2 cellular contexts compared by ENCODE assay signal in the genomic region with DNA sequence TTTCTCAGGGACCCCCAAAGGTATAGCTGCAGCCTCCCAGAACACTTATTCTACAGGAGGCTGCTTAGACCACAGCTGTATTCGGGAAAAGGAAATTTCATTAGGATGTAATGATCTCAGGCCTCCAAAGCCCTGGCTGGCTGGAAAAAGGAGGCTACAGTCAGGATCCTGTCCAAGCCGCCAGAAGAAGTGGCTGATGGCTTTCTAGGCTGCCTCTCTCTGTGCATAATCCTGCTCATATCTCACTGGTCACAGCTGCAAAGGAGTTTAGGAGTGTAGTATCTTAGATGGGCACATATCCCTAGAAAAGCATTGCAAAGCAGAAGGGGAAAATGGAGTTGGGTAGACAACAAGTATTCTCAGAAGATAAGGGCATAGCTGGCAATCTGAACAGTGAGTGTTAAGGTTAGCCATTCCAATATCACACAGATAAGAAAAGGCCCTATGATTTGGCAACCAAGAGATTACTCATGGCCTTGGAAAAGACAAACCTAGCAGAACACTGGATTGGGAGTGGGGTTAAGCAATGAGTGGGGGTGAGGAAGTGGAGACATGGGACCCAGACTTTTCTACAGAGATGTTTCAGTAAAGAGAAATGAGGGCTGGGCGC.
TF ChIP-seq lines count a peak whose summit lies in the region.

No MANE protein-coding gene starts in this region.

TF ChIP-seq in IMR-90, 13 proteins besides CTCF, POLR2A, EP300 and RAD21:
- TF ChIP-seq RCOR1 (IDR thresholded peaks at IDR 0.05; ENCODE audit: insufficient replicate concordance, low read length) (no peak), BHLHE40 (IDR thresholded peaks at IDR 0.05; ENCODE audit: low read depth, low read length) (no peak), SMC3 (IDR thresholded peaks at IDR 0.05; ENCODE audit: low read depth, low read length) (no peak), MAFK (IDR thresholded peaks at IDR 0.05; ENCODE audit: low read depth, low read length) (peak; percentile 5; the same call in 1 of the 2 replicates), RFX5 (IDR thresholded peaks at IDR 0.05; ENCODE audit: low read depth, low read length) (no peak), CEBPB (IDR thresholded peaks at IDR 0.05; ENCODE audit: low read depth, low read length) (peak; percentile 95)
TF ChIP-seq in IMR-90: peak in this region for 2.

TF ChIP-seq in WTC11, 78 proteins besides CTCF, POLR2A, EP300 and RAD21:
- TF ChIP-seq, protein P1, sequence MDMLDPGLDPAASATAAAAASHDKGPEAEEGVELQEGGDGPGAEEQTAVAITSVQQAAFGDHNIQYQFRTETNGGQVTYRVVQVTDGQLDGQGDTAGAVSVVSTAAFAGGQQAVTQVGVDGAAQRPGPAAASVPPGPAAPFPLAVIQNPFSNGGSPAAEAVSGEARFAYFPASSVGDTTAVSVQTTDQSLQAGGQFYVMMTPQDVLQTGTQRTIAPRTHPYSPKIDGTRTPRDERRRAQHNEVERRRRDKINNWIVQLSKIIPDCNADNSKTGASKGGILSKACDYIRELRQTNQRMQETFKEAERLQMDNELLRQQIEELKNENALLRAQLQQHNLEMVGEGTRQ (CRISPR knock-in tag; IDR thresholded peaks at IDR 0.05), result no peak
- TF ChIP-seq, protein P2, sequence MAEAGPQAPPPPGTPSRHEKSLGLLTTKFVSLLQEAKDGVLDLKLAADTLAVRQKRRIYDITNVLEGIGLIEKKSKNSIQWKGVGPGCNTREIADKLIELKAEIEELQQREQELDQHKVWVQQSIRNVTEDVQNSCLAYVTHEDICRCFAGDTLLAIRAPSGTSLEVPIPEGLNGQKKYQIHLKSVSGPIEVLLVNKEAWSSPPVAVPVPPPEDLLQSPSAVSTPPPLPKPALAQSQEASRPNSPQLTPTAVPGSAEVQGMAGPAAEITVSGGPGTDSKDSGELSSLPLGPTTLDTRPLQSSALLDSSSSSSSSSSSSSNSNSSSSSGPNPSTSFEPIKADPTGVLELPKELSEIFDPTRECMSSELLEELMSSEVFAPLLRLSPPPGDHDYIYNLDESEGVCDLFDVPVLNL (CRISPR knock-in tag; IDR thresholded peaks at IDR 0.05; ENCODE audit: borderline replicate concordance, low read depth), result no peak
- TF ChIP-seq, protein P3, sequence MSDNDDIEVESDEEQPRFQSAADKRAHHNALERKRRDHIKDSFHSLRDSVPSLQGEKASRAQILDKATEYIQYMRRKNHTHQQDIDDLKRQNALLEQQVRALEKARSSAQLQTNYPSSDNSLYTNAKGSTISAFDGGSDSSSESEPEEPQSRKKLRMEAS (CRISPR knock-in tag; IDR thresholded peaks at IDR 0.05), result no peak
- TF ChIP-seq, protein P4, sequence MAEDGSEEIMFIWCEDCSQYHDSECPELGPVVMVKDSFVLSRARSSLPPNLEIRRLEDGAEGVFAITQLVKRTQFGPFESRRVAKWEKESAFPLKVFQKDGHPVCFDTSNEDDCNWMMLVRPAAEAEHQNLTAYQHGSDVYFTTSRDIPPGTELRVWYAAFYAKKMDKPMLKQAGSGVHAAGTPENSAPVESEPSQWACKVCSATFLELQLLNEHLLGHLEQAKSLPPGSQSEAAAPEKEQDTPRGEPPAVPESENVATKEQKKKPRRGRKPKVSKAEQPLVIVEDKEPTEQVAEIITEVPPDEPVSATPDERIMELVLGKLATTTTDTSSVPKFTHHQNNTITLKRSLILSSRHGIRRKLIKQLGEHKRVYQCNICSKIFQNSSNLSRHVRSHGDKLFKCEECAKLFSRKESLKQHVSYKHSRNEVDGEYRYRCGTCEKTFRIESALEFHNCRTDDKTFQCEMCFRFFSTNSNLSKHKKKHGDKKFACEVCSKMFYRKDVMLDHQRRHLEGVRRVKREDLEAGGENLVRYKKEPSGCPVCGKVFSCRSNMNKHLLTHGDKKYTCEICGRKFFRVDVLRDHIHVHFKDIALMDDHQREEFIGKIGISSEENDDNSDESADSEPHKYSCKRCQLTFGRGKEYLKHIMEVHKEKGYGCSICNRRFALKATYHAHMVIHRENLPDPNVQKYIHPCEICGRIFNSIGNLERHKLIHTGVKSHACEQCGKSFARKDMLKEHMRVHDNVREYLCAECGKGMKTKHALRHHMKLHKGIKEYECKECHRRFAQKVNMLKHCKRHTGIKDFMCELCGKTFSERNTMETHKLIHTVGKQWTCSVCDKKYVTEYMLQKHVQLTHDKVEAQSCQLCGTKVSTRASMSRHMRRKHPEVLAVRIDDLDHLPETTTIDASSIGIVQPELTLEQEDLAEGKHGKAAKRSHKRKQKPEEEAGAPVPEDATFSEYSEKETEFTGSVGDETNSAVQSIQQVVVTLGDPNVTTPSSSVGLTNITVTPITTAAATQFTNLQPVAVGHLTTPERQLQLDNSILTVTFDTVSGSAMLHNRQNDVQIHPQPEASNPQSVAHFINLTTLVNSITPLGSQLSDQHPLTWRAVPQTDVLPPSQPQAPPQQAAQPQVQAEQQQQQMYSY (CRISPR knock-in tag; IDR thresholded peaks at IDR 0.05), result no peak
- no peak for TF ChIP-seq IRF2 (CRISPR knock-in tag; IDR thresholded peaks at IDR 0.05; ENCODE audit: borderline replicate concordance, low read depth)
- no peak for TF ChIP-seq JAZF1 (CRISPR knock-in tag; IDR thresholded peaks at IDR 0.05)
- TF ChIP-seq, protein P5, sequence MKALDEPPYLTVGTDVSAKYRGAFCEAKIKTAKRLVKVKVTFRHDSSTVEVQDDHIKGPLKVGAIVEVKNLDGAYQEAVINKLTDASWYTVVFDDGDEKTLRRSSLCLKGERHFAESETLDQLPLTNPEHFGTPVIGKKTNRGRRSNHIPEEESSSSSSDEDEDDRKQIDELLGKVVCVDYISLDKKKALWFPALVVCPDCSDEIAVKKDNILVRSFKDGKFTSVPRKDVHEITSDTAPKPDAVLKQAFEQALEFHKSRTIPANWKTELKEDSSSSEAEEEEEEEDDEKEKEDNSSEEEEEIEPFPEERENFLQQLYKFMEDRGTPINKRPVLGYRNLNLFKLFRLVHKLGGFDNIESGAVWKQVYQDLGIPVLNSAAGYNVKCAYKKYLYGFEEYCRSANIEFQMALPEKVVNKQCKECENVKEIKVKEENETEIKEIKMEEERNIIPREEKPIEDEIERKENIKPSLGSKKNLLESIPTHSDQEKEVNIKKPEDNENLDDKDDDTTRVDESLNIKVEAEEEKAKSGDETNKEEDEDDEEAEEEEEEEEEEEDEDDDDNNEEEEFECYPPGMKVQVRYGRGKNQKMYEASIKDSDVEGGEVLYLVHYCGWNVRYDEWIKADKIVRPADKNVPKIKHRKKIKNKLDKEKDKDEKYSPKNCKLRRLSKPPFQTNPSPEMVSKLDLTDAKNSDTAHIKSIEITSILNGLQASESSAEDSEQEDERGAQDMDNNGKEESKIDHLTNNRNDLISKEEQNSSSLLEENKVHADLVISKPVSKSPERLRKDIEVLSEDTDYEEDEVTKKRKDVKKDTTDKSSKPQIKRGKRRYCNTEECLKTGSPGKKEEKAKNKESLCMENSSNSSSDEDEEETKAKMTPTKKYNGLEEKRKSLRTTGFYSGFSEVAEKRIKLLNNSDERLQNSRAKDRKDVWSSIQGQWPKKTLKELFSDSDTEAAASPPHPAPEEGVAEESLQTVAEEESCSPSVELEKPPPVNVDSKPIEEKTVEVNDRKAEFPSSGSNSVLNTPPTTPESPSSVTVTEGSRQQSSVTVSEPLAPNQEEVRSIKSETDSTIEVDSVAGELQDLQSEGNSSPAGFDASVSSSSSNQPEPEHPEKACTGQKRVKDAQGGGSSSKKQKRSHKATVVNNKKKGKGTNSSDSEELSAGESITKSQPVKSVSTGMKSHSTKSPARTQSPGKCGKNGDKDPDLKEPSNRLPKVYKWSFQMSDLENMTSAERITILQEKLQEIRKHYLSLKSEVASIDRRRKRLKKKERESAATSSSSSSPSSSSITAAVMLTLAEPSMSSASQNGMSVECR (CRISPR knock-in tag; IDR thresholded peaks at IDR 0.05; ENCODE audit: borderline replicate concordance), result no peak
- TF ChIP-seq ZNF263 (CRISPR knock-in tag; IDR thresholded peaks at IDR 0.05; ENCODE audit: low read depth), result no peak
- no peak for TF ChIP-seq ATF1 (CRISPR knock-in tag; IDR thresholded peaks at IDR 0.05)
